ENCODE assay signal across 12 cellular contexts in genomic region chr2:8602809-8603208, GRCh38.
A peak's percentile ranks its signal among the peaks of the same experiment; 100 is the strongest.
DNase-seq lines count a peak whose midpoint lies in the region; ATAC-seq and TF ChIP-seq lines count a peak whose summit lies in the region.
"Had no signal": no experiment of that assay in that cellular context is flagged by ENCODE, and none has a peak within 500 bp of the region (broad histone marks: within the 10 kb centered on the region; RNA-seq: fewer than 3 reads in every experiment).

No MANE protein-coding gene starts in this region.

- no peaks in the 10 kb centered on the region for H3K79me2 ChIP-seq in parathyroid adenoma

- H3K27me3 ChIP-seq in parathyroid adenoma (ENCODE audit: control insufficient read depth, insufficient read depth, low read length) = no peaks in the 10 kb centered on the region

- DNase-seq in NOMO-1 treated with DMSO at 0.1 percent for 48 hours (lab: John Stamatoyannopoulos, UW; ENCODE audit: unreplicated experiment) (peak; percentile 87), erythroblast (lab: John Stamatoyannopoulos, UW) (no peak), T1000 (lab: John Stamatoyannopoulos, UW) (no peak), posterior cingulate gyrus (no peak)
- no peak for DNase-seq in stimulated activated CD4-positive, alpha-beta T cell treated with anti-CD3 and anti-CD28 coated beads, Interleukin-4, amount 100 ng/mL, for 1 hour
- DNase-seq: NCI-H82; nucleus accumbens; stimulated activated CD4-positive, alpha-beta T cell treated with anti-CD3 and anti-CD28 coated beads, Interleukin-4, amount 100 ng/mL, for 24 hours; T-helper 1 cell had no signal

- H3K27ac ChIP-seq in parathyroid adenoma = peak overlapping the region; percentile 6

- TF ChIP-seq POLR2A in erythroblast (IDR thresholded peaks at IDR 0.05; ENCODE audit: low read length) = no peak

- H3K9me3 ChIP-seq in parathyroid adenoma (ENCODE audit: control insufficient read depth, low read length) = no peaks in the 10 kb centered on the region

- intact Hi-C loops in posterior cingulate gyrus (cut with DNase I) = no loop called here

- peak overlapping the region; percentile 42 for H3K4me2 ChIP-seq in parathyroid adenoma (ENCODE audit: low read length)

- H3K36me3 ChIP-seq in parathyroid adenoma (ENCODE audit: control insufficient read depth, insufficient read depth, low read length) = no peaks in the 10 kb centered on the region

- peak overlapping the region; percentile 45 for H2AFZ ChIP-seq in parathyroid adenoma

- H3K4me3 ChIP-seq in parathyroid adenoma (ENCODE audit: low read depth, low read length) = peak overlapping the region; percentile 0

- peak; percentile 60 for ATAC-seq in GM18508 (IDR thresholded peaks at IDR 0.05; ENCODE audit: insufficient read depth, unreplicated experiment)
- ATAC-seq in HG02678 (IDR thresholded peaks at IDR 0.05; ENCODE audit: unreplicated experiment) = peak; percentile 35

- H3K9ac ChIP-seq in parathyroid adenoma = no peak overlapping the region

- TF ChIP-seq CTCF in parathyroid adenoma (IDR thresholded peaks at IDR 0.05) = no peak

- H3K4me1 ChIP-seq in parathyroid adenoma = no peaks in the 10 kb centered on the region
